Comparison of ENCODE assay signal across 12 cellular contexts in the genomic region with DNA sequence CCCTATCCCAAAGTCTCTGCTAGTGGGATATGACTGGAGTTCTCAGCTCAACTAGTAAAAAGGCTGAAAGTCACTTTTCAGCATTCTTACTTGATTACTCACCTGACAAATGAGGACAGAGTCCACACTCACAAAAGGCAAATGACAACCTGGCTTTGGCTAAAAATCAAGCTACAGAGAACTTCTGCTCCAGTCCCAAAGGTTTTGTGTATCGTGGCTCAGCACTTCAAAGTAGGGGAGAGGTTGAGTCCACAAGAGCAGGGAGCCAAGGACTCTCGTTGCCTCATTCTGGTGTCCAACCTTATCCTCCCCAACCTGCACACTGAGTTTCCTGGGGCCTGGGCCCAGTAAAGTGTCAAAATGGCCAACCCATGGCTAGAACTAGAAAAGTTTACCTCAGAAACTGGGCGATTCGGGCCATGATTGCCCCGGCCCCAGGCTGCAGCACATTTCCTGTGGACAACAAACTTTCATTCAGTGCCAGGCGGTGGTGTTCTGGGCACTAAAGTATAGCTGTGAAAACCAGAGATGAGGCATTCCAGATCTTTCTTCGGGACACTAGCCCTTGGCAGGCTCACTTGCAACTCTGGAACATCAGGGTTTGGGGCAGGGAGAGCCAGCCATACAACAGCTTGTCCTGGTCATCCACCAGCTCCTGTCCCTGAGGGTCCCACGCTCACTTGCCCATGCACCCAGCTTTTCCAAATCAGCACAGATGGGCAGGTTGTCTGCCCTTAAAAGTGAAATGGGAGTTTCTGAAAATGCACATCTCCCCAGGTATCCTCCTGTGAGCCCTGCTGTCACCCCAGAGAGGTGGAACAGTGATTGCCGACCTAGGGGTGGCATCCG. TPM values are rescaled to one million over a fixed set of nuclear protein-coding genes. Genes with fewer than 3 reads are reported as not detected.
A peak's percentile ranks its signal among the peaks of the same experiment; 100 is the strongest.
DNase-seq lines count a peak whose midpoint lies in the region; ATAC-seq and TF ChIP-seq lines count a peak whose summit lies in the region.
"Had no signal": no experiment of that assay in that cellular context is flagged by ENCODE, and none has a peak within 500 bp of the region (broad histone marks: within the 10 kb centered on the region; RNA-seq: fewer than 3 reads in every experiment).

No MANE protein-coding gene starts in this region.

- H3K27ac ChIP-seq in lung (ENCODE audit: low read depth in 1 of 2, low read length in 1 of 2) = peak overlapping the region in 1 of 2 donors; percentile 58
- H3K27ac ChIP-seq in thyroid gland = peak overlapping the region in 2 of 3 donors; percentile 65 to 71
- H3K27ac ChIP-seq: foreskin keratinocyte had no signal

- DNase-seq in activated T-cell treated with anti-CD3 and anti-CD28 coated beads, Interleukin-2, amount 50 U/mL, for 24 hours = no peak
- DNase-seq in activated T-cell treated with anti-CD3 and anti-CD28 coated beads, Interleukin-2, amount 50 U/mL, for 1 hour = no peak
- DNase-seq in activated naive CD8-positive, alpha-beta T cell treated with anti-CD3 and anti-CD28 coated beads, Interleukin-2, amount 10 ng/mL, durations not matched to agents 7 days and 5 days = no peak
- DNase-seq in lung (ENCODE audit: low spot score) (peak; percentile 67), thyroid gland (peak; percentile 52 to 62), NCI-H146 (lab: John Stamatoyannopoulos, UW) (no peak)
- DNase-seq: NCI-H2081 treated with DMSO at 0.1 percent for 48 hours had no signal

- H3K4me3 Mint-ChIP-seq in activated T-cell treated with anti-CD3 and anti-CD28 coated beads, Interleukin-2, amount 50 U/mL, for 24 hours = no peak overlapping the region
- peak overlapping the region; percentile 45 for H3K4me3 Mint-ChIP-seq in activated naive CD8-positive, alpha-beta T cell treated with anti-CD3 and anti-CD28 coated beads, Interleukin-2, amount 10 ng/mL, durations not matched to agents 7 days and 5 days

- no peak for ATAC-seq in activated naive CD8-positive, alpha-beta T cell treated with anti-CD3 and anti-CD28 coated beads, Interleukin-2, amount 10 ng/mL, durations not matched to agents 7 days and 5 days (ENCODE audit: low read depth)
- ATAC-seq in lung (ENCODE audit: insufficient read depth, low FRiP score) (no peak), HG03280 (IDR thresholded peaks at IDR 0.05; ENCODE audit: unreplicated experiment) (no peak), GM21825 (IDR thresholded peaks at IDR 0.05; ENCODE audit: unreplicated experiment) (no peak)
- ATAC-seq: activated T-helper 17 cell treated with anti-CD3 and anti-CD28 coated beads, Interleukin-2, amount 50 U/mL, for 72 hours; foreskin keratinocyte had no signal

- H3K4me1 Mint-ChIP-seq in activated T-cell treated with anti-CD3 and anti-CD28 coated beads, Interleukin-2, amount 50 U/mL, for 24 hours (ENCODE audit: low read depth) = peaks cover 59% of the 10 kb centered on the region
- H3K4me1 Mint-ChIP-seq in activated naive CD8-positive, alpha-beta T cell treated with anti-CD3 and anti-CD28 coated beads, Interleukin-2, amount 10 ng/mL, durations not matched to agents 7 days and 5 days = peaks cover 40% of the 10 kb centered on the region

- no peaks in the 10 kb centered on the region for H3K9me3 Mint-ChIP-seq in activated T-cell treated with anti-CD3 and anti-CD28 coated beads, Interleukin-2, amount 50 U/mL, for 24 hours
- no peaks in the 10 kb centered on the region for H3K9me3 Mint-ChIP-seq in activated naive CD8-positive, alpha-beta T cell treated with anti-CD3 and anti-CD28 coated beads, Interleukin-2, amount 10 ng/mL, durations not matched to agents 7 days and 5 days
- H3K9me3 Mint-ChIP-seq: activated T-helper 17 cell treated with anti-CD3 and anti-CD28 coated beads, Interleukin-2, amount 50 U/mL, for 72 hours had no signal

- peaks cover 0 to 34% of the 10 kb centered on the region in 2 donors for H3K36me3 ChIP-seq in lung (ENCODE audit: control insufficient read depth in 2 of 2, insufficient read depth in 2 of 2, low read length in 2 of 2)
- H3K36me3 ChIP-seq in thyroid gland = peaks cover 20 to 34% of the 10 kb centered on the region in 2 donors

- H3K27me3 Mint-ChIP-seq in activated T-cell treated with anti-CD3 and anti-CD28 coated beads, Interleukin-2, amount 50 U/mL, for 24 hours = no peaks in the 10 kb centered on the region
- no peaks in the 10 kb centered on the region for H3K27me3 Mint-ChIP-seq in activated naive CD8-positive, alpha-beta T cell treated with anti-CD3 and anti-CD28 coated beads, Interleukin-2, amount 10 ng/mL, durations not matched to agents 7 days and 5 days
- H3K27me3 Mint-ChIP-seq: activated T-helper 17 cell treated with anti-CD3 and anti-CD28 coated beads, Interleukin-2, amount 50 U/mL, for 72 hours had no signal

- 87 to 89% methylated on average over 10 of the region's 10 CpGs for WGBS in lung, 2 donors
- 78 to 84% methylated on average over 9 of the region's 10 CpGs for WGBS in thyroid gland, 2 donors

- POLR2A ChIA-PET in activated naive CD8-positive, alpha-beta T cell treated with anti-CD3 and anti-CD28 coated beads, Interleukin-2, amount 10 ng/mL, durations not matched to agents 7 days and 5 days (lab: Charles Lee) = interaction anchor here (0.5 to 1.9 kb wide), 2 partner anchors 31 to 76 kb away, joined by 3 to 8 read pairs; a partner anchor contains a TSS

- peaks cover 81% of the 10 kb centered on the region for H3K36me3 Mint-ChIP-seq in activated T-cell treated with anti-CD3 and anti-CD28 coated beads, Interleukin-2, amount 50 U/mL, for 24 hours (ENCODE audit: low read depth)
- peaks cover 27% of the 10 kb centered on the region for H3K36me3 Mint-ChIP-seq in activated naive CD8-positive, alpha-beta T cell treated with anti-CD3 and anti-CD28 coated beads, Interleukin-2, amount 10 ng/mL, durations not matched to agents 7 days and 5 days

- intact Hi-C loops in thyroid gland (cut with DNase I) = loop anchor here (10.0 kb wide), 1 partner anchor 211 kb away; a partner anchor contains a TSS

- H3K27me3 ChIP-seq in lung (ENCODE audit: control insufficient read depth, insufficient read depth) (no peaks in the 10 kb centered on the region), thyroid gland (no peaks in the 10 kb centered on the region)
- H3K27me3 ChIP-seq: foreskin keratinocyte had no signal

- peak in 1 of 2 donors; percentile 23 for TF ChIP-seq POLR2A in thyroid gland (IDR thresholded peaks at IDR 0.05)

- H3K4me1 ChIP-seq in lung (ENCODE audit: control insufficient read depth in 2 of 2, insufficient read depth in 2 of 2, low read length in 2 of 2) (peaks cover 0 to 26% of the 10 kb centered on the region in 2 donors), thyroid gland (peaks cover 35 to 41% of the 10 kb centered on the region in 2 donors)

- TF ChIP-seq CTCF in lung (IDR thresholded peaks at IDR 0.05; ENCODE audit: control extremely low read depth, extremely low read depth) (no peak), thyroid gland (IDR thresholded peaks at IDR 0.05) (no peak)

- H3K4me3 ChIP-seq in lung = no peak overlapping the region
- no peak overlapping the region for H3K4me3 ChIP-seq in thyroid gland (replicated peaks in 1 of 3)

- H3K9me3 ChIP-seq in lung (ENCODE audit: control insufficient read depth in 2 of 2, insufficient read depth in 1 of 2, low read length in 1 of 2) (no peaks in the 10 kb centered on the region), thyroid gland (no peaks in the 10 kb centered on the region)

- H3K27ac Mint-ChIP-seq in activated T-cell treated with anti-CD3 and anti-CD28 coated beads, Interleukin-2, amount 50 U/mL, for 24 hours = peak overlapping the region; percentile 26
- peak overlapping the region; percentile 18 for H3K27ac Mint-ChIP-seq in activated naive CD8-positive, alpha-beta T cell treated with anti-CD3 and anti-CD28 coated beads, Interleukin-2, amount 10 ng/mL, durations not matched to agents 7 days and 5 days
- H3K27ac Mint-ChIP-seq: activated T-helper 17 cell treated with anti-CD3 and anti-CD28 coated beads, Interleukin-2, amount 50 U/mL, for 72 hours had no signal

RNA-seq across cellular contexts. Expression of a gene that starts 3.1 kb away (rescaled TPM):
- 10 to 100 TPM; 89.0 to 93.5 TPM for total RNA-seq in activated naive CD8-positive, alpha-beta T cell treated with anti-CD3 and anti-CD28 coated beads, Interleukin-2, amount 10 ng/mL, durations not matched to agents 7 days and 5 days
- 100 to 1,000 TPM in 1 of 2 donors, 10 to 100 TPM in 1; 50.1 to 112 TPM for total RNA-seq in lung
- 10 to 100 TPM; 83.9 to 94.2 TPM for polyA plus RNA-seq in lung
- total RNA-seq in thyroid gland = 10 to 100 TPM; 63.3 to 86.1 (median 75.1) TPM

RNA-seq across cellular contexts. Expression of a gene that starts 4.7 kb away (rescaled TPM):
- total RNA-seq in activated naive CD8-positive, alpha-beta T cell treated with anti-CD3 and anti-CD28 coated beads, Interleukin-2, amount 10 ng/mL, durations not matched to agents 7 days and 5 days = 10 to 100 TPM; 68.5 to 70.6 TPM
- 10 to 100 TPM; 35.4 to 85.3 TPM for total RNA-seq in lung
- 100 to 1,000 TPM in 1 of 2 donors, 10 to 100 TPM in 1; 32.5 to 145 TPM for polyA plus RNA-seq in lung
- total RNA-seq in thyroid gland = 10 to 100 TPM; 18.0 to 23.8 (median 20.2) TPM
- total RNA-seq: G401 had no signal

RNA-seq across cellular contexts. Expression of a gene that starts 31.6 kb away (rescaled TPM):
- total RNA-seq in activated naive CD8-positive, alpha-beta T cell treated with anti-CD3 and anti-CD28 coated beads, Interleukin-2, amount 10 ng/mL, durations not matched to agents 7 days and 5 days = 10 to 100 TPM; 54.0 to 55.0 TPM
- total RNA-seq in lung (10 to 100 TPM; 28.8 to 38.9 TPM), thyroid gland (10 to 100 TPM; 32.0 to 40.5 (median 37.9) TPM)
- polyA plus RNA-seq in lung = 10 to 100 TPM; 11.9 to 21.0 TPM

Comparison
In these comparisons a context has a peak if more than half of its experiments do, and no peak if none do; other contexts are left out.
1. DNase-seq: peak in lung (single experiment) and thyroid gland (2 of 2); none in activated T-cell treated with anti-CD3 and anti-CD28 coated beads, Interleukin-2, amount 50 U/mL, for 24 hours (single experiment), activated T-cell treated with anti-CD3 and anti-CD28 coated beads, Interleukin-2, amount 50 U/mL, for 1 hour (single experiment), activated naive CD8-positive, alpha-beta T cell treated with anti-CD3 and anti-CD28 coated beads, Interleukin-2, amount 10 ng/mL, durations not matched to agents 7 days and 5 days (single experiment) and NCI-H146 (single experiment).